ENCODE assay signal across 1 cellular context in the genomic region with DNA sequence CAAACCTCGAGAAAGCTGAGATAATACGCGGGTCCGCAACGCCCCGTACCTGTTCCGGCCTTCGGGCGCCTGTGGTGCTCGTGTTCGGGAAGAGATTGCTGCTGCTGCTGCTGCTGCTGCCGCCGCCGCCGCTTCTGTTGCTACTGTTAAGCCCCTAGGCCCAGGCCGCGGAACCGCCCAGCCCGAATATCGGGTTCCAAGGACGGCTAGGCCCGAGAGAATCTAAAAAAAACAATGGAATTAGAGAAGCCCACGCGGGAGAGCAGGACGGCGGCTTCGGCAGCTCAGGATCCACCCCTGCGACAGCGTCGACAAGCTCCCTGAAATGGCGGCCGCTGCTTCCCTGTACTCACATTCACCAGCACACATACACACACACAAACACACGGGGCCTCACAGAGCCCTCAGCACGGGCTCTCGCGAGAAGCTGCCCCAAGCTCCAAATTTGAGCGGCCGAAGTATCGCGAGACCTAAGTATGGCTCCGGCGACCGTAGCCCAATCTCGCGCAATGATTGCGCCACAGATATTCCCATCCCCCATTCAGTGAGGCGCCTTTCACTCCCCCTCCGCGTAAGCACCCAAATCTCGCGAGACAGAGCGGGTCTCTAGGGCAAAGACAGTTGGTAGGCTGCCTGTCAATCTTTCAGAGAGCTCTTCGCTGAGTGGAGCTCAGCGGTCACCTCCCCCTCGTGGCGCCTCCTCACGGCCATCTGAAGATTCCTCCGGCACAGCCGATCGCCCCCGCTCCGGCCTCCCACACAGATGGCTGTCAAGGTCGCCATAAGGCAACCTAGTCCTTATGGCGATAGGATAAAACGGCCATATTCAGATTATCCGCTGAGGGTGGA.
TF ChIP-seq lines count a peak whose summit lies in the region.

A gene (minus strand): TSS at position 369 of the 849 bp plus-strand sequence. CDS start 1,386 bp downstream, outside the sequence.

TF ChIP-seq in K562, 482 proteins besides CTCF, POLR2A, EP300 and RAD21 (continued from another document and continues in another):
- TF ChIP-seq, protein P1, sequence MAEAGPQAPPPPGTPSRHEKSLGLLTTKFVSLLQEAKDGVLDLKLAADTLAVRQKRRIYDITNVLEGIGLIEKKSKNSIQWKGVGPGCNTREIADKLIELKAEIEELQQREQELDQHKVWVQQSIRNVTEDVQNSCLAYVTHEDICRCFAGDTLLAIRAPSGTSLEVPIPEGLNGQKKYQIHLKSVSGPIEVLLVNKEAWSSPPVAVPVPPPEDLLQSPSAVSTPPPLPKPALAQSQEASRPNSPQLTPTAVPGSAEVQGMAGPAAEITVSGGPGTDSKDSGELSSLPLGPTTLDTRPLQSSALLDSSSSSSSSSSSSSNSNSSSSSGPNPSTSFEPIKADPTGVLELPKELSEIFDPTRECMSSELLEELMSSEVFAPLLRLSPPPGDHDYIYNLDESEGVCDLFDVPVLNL (CRISPR knock-in tag; IDR thresholded peaks at IDR 0.05; ENCODE audit: low read depth), result no peak
- TF ChIP-seq ZNF436 (CRISPR knock-in tag; IDR thresholded peaks at IDR 0.05), result no peak
- peak; percentile 96 for TF ChIP-seq ESRRA (IDR thresholded peaks at IDR 0.05; ENCODE audit: borderline replicate concordance, low read depth)
- TF ChIP-seq, protein P2, sequence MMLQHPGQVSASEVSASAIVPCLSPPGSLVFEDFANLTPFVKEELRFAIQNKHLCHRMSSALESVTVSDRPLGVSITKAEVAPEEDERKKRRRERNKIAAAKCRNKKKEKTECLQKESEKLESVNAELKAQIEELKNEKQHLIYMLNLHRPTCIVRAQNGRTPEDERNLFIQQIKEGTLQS (IDR thresholded peaks at IDR 0.05), result peak; percentile 87
- TF ChIP-seq, protein P2 (CRISPR knock-in tag; conservative IDR thresholded peaks at IDR 0.05), result no peak; the same call in 1 of the 2 replicates
- no peak for TF ChIP-seq EWSR1 (IDR thresholded peaks at IDR 0.05; ENCODE audit: borderline replicate concordance, low read depth, partially characterized antibody)
- peak; percentile 54 for TF ChIP-seq ZNF263 (CRISPR knock-in tag; IDR thresholded peaks at IDR 0.05; ENCODE audit: borderline replicate concordance)
- TF ChIP-seq, protein P3, sequence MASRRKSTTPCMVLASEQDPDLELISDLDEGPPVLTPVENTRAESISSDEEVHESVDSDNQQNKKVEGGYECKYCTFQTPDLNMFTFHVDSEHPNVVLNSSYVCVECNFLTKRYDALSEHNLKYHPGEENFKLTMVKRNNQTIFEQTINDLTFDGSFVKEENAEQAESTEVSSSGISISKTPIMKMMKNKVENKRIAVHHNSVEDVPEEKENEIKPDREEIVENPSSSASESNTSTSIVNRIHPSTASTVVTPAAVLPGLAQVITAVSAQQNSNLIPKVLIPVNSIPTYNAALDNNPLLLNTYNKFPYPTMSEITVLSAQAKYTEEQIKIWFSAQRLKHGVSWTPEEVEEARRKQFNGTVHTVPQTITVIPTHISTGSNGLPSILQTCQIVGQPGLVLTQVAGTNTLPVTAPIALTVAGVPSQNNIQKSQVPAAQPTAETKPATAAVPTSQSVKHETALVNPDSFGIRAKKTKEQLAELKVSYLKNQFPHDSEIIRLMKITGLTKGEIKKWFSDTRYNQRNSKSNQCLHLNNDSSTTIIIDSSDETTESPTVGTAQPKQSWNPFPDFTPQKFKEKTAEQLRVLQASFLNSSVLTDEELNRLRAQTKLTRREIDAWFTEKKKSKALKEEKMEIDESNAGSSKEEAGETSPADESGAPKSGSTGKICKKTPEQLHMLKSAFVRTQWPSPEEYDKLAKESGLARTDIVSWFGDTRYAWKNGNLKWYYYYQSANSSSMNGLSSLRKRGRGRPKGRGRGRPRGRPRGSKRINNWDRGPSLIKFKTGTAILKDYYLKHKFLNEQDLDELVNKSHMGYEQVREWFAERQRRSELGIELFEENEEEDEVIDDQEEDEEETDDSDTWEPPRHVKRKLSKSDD (conservative IDR thresholded peaks at IDR 0.05; ENCODE audit: low read length), result peak; percentile 99
- TF ChIP-seq, protein P4, sequence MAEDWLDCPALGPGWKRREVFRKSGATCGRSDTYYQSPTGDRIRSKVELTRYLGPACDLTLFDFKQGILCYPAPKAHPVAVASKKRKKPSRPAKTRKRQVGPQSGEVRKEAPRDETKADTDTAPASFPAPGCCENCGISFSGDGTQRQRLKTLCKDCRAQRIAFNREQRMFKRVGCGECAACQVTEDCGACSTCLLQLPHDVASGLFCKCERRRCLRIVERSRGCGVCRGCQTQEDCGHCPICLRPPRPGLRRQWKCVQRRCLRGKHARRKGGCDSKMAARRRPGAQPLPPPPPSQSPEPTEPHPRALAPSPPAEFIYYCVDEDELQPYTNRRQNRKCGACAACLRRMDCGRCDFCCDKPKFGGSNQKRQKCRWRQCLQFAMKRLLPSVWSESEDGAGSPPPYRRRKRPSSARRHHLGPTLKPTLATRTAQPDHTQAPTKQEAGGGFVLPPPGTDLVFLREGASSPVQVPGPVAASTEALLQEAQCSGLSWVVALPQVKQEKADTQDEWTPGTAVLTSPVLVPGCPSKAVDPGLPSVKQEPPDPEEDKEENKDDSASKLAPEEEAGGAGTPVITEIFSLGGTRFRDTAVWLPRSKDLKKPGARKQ (CRISPR knock-in tag; IDR thresholded peaks at IDR 0.05), result no peak
- no peak for TF ChIP-seq ZSCAN29 (IDR thresholded peaks at IDR 0.05)
- no peak for TF ChIP-seq ADNP (tag; IDR thresholded peaks at IDR 0.05)
- TF ChIP-seq ZNF77 (CRISPR knock-in tag; IDR thresholded peaks at IDR 0.05), result no peak
- TF ChIP-seq TBL1XR1 (IDR thresholded peaks at IDR 0.05; ENCODE audit: low read length in 2 of 2), result peak in 1 of 2 experiments; percentile 64; a peak in 2 of 4 replicates
- TF ChIP-seq JUN (IDR thresholded peaks at IDR 0.05; ENCODE audit: borderline replicate concordance, low read depth, low read length), result no peak
- TF ChIP-seq JUN (CRISPR knock-in tag; IDR thresholded peaks at IDR 0.05; ENCODE audit: borderline replicate concordance), result no peak
- TF ChIP-seq SRSF7 (optimal IDR thresholded peaks at IDR 0.05; ENCODE audit: low read depth, low read length), result no peak
- TF ChIP-seq, protein P5, sequence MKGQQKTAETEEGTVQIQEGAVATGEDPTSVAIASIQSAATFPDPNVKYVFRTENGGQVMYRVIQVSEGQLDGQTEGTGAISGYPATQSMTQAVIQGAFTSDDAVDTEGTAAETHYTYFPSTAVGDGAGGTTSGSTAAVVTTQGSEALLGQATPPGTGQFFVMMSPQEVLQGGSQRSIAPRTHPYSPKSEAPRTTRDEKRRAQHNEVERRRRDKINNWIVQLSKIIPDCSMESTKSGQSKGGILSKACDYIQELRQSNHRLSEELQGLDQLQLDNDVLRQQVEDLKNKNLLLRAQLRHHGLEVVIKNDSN (CRISPR knock-in tag; IDR thresholded peaks at IDR 0.05), result peak; percentile 66
- TF ChIP-seq FOXK1 (CRISPR knock-in tag; IDR thresholded peaks at IDR 0.05; ENCODE audit: borderline replicate concordance), result no peak
- no peak for TF ChIP-seq ZFPM2 (CRISPR knock-in tag; IDR thresholded peaks at IDR 0.05)
- TF ChIP-seq, protein P6, sequence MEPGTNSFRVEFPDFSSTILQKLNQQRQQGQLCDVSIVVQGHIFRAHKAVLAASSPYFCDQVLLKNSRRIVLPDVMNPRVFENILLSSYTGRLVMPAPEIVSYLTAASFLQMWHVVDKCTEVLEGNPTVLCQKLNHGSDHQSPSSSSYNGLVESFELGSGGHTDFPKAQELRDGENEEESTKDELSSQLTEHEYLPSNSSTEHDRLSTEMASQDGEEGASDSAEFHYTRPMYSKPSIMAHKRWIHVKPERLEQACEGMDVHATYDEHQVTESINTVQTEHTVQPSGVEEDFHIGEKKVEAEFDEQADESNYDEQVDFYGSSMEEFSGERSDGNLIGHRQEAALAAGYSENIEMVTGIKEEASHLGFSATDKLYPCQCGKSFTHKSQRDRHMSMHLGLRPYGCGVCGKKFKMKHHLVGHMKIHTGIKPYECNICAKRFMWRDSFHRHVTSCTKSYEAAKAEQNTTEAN (CRISPR knock-in tag; IDR thresholded peaks at IDR 0.05), result 0 out of 2 replicates have a peak, but pooled peaks have one; percentile 79
- no peak for TF ChIP-seq ZNF75A (CRISPR knock-in tag; IDR thresholded peaks at IDR 0.05)
- TF ChIP-seq L3MBTL2 (IDR thresholded peaks at IDR 0.05), result peak; percentile 84
- TF ChIP-seq ZNF707 (CRISPR knock-in tag; conservative IDR thresholded peaks at IDR 0.05), result no peak
- TF ChIP-seq NFE2L1 (tag; IDR thresholded peaks at IDR 0.05; ENCODE audit: borderline replicate concordance, low read depth), result no peak
- peak; percentile 100 for TF ChIP-seq CHD2 (IDR thresholded peaks at IDR 0.05; ENCODE audit: low read depth, low read length)
- no peak for TF ChIP-seq ZNF431 (CRISPR knock-in tag; IDR thresholded peaks at IDR 0.05)
- TF ChIP-seq, protein P7, sequence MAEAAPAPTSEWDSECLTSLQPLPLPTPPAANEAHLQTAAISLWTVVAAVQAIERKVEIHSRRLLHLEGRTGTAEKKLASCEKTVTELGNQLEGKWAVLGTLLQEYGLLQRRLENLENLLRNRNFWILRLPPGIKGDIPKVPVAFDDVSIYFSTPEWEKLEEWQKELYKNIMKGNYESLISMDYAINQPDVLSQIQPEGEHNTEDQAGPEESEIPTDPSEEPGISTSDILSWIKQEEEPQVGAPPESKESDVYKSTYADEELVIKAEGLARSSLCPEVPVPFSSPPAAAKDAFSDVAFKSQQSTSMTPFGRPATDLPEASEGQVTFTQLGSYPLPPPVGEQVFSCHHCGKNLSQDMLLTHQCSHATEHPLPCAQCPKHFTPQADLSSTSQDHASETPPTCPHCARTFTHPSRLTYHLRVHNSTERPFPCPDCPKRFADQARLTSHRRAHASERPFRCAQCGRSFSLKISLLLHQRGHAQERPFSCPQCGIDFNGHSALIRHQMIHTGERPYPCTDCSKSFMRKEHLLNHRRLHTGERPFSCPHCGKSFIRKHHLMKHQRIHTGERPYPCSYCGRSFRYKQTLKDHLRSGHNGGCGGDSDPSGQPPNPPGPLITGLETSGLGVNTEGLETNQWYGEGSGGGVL (CRISPR knock-in tag; IDR thresholded peaks at IDR 0.05), result no peak
- TF ChIP-seq U2AF1 (optimal IDR thresholded peaks at IDR 0.05; ENCODE audit: low read depth, low read length), result no peak
- TF ChIP-seq XRCC5 (IDR thresholded peaks at IDR 0.05; ENCODE audit: low read depth, low read length), result peak; percentile 72
- no peak for TF ChIP-seq CBX5 (IDR thresholded peaks at IDR 0.05; ENCODE audit: borderline replicate concordance, low read depth)
- peak; percentile 91 for TF ChIP-seq TAF9B (IDR thresholded peaks at IDR 0.05; ENCODE audit: partially characterized antibody)
- TF ChIP-seq CHD4 (IDR thresholded peaks at IDR 0.05; ENCODE audit: insufficient read depth, insufficient replicate concordance, low read depth, low read length, poor library complexity, severe bottlenecking), result no peak
- peak; percentile 66 for TF ChIP-seq NCOA1 (IDR thresholded peaks at IDR 0.05; ENCODE audit: low read depth)
- TF ChIP-seq, protein P8, sequence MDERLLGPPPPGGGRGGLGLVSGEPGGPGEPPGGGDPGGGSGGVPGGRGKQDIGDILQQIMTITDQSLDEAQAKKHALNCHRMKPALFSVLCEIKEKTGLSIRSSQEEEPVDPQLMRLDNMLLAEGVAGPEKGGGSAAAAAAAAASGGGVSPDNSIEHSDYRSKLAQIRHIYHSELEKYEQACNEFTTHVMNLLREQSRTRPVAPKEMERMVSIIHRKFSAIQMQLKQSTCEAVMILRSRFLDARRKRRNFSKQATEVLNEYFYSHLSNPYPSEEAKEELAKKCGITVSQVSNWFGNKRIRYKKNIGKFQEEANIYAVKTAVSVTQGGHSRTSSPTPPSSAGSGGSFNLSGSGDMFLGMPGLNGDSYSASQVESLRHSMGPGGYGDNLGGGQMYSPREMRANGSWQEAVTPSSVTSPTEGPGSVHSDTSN (CRISPR knock-in tag; IDR thresholded peaks at IDR 0.05; ENCODE audit: low read depth), result peak; percentile 96
- TF ChIP-seq, protein P8 (tag; conservative IDR thresholded peaks at IDR 0.05; ENCODE audit: low read depth), result peak; percentile 99
- TF ChIP-seq, protein P9, sequence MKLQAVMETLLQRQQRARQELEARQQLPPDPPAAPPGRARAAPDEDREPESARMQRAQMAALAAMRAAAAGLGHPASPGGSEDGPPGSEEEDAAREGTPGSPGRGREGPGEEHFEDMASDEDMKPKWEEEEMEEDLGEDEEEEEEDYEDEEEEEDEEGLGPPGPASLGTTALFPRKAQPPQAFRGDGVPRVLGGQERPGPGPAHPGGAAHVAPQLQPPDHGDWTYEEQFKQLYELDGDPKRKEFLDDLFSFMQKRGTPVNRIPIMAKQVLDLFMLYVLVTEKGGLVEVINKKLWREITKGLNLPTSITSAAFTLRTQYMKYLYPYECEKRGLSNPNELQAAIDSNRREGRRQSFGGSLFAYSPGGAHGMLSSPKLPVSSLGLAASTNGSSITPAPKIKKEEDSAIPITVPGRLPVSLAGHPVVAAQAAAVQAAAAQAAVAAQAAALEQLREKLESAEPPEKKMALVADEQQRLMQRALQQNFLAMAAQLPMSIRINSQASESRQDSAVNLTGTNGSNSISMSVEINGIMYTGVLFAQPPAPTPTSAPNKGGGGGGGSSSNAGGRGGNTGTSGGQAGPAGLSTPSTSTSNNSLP (IDR thresholded peaks at IDR 0.05; ENCODE audit: borderline replicate concordance, low read depth, low read length), result no peak; the same call in 1 of the 2 replicates
- peak; percentile 51 for TF ChIP-seq GABPB1 (CRISPR knock-in tag; IDR thresholded peaks at IDR 0.05)
- no peak for TF ChIP-seq NCOA2 (IDR thresholded peaks at IDR 0.05; ENCODE audit: partially characterized antibody in 2 of 2)
- no peak for TF ChIP-seq ZNF146 (CRISPR knock-in tag; IDR thresholded peaks at IDR 0.05; ENCODE audit: unreplicated experiment)
- TF ChIP-seq RFX7 (CRISPR knock-in tag; IDR thresholded peaks at IDR 0.05), result no peak
- no peak for TF ChIP-seq ZNF717 (CRISPR knock-in tag; IDR thresholded peaks at IDR 0.05)
- peak; percentile 96 for TF ChIP-seq SRSF1 (IDR thresholded peaks at IDR 0.05; ENCODE audit: low read depth, low read length)
- TF ChIP-seq, protein P10, sequence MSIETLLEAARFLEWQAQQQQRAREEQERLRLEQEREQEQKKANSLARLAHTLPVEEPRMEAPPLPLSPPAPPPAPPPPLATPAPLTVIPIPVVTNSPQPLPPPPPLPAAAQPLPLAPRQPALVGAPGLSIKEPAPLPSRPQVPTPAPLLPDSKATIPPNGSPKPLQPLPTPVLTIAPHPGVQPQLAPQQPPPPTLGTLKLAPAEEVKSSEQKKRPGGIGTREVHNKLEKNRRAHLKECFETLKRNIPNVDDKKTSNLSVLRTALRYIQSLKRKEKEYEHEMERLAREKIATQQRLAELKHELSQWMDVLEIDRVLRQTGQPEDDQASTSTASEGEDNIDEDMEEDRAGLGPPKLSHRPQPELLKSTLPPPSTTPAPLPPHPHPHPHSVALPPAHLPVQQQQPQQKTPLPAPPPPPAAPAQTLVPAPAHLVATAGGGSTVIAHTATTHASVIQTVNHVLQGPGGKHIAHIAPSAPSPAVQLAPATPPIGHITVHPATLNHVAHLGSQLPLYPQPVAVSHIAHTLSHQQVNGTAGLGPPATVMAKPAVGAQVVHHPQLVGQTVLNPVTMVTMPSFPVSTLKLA (conservative IDR thresholded peaks at IDR 0.05), result peak; percentile 78 to 82
- TF ChIP-seq MBD2 (IDR thresholded peaks at IDR 0.05; ENCODE audit: borderline replicate concordance, low read depth), result peak; percentile 88
- no peak for TF ChIP-seq ZBED1 (IDR thresholded peaks at IDR 0.05)
